Comparison of ENCODE assay signal across 20 cellular contexts in genomic region chr6:118875672-118876071, GRCh38.
A peak's percentile ranks its signal among the peaks of the same experiment; 100 is the strongest.
DNase-seq lines count a peak whose midpoint lies in the region; ATAC-seq and TF ChIP-seq lines count a peak whose summit lies in the region.
"Had no signal": no experiment of that assay in that cellular context is flagged by ENCODE, and none has a peak within 500 bp of the region (broad histone marks: within the 10 kb centered on the region; RNA-seq: fewer than 3 reads in every experiment).

No MANE protein-coding gene starts in this region.

- H3K27ac ChIP-seq in VCaP: peak overlapping the region; percentile 46
- H3K27ac ChIP-seq: left lung, psoas muscle had no signal

- no peak for ATAC-seq in stimulated activated effector memory CD8-positive, alpha-beta T cell treated with anti-CD3 and anti-CD28 coated beads, Interleukin-12 subunit alpha, Interleukin-12 subunit beta, amount 100 ng/mL, for 72 hours
- no peak for ATAC-seq in HG03442 (IDR thresholded peaks at IDR 0.05; ENCODE audit: unreplicated experiment)
- ATAC-seq: left lung, psoas muscle, T-cell had no signal

- DNase-seq in NCI-H1092 treated with DMSO at 0.1 percent for 48 hours (lab: John Stamatoyannopoulos, UW) (peak; percentile 58), NCI-H2196 (lab: John Stamatoyannopoulos, UW; ENCODE audit: unreplicated experiment) (peak; percentile 23), ecto neural progenitor cell (ENCODE audit: low spot score) (no peak)
- DNase-seq in stimulated activated effector memory CD8-positive, alpha-beta T cell treated with anti-CD3 and anti-CD28 coated beads, Interleukin-12 subunit alpha, Interleukin-12 subunit beta, amount 100 ng/mL, for 72 hours (ENCODE audit: low spot score in 2 of 2): no peak
- DNase-seq in stimulated activated CD4-positive, alpha-beta T cell treated with anti-CD3 and anti-CD28 coated beads, Interleukin-4, amount 100 ng/mL, for 1 hour: no peak
- DNase-seq: activated CD4-positive, alpha-beta T cell treated with anti-CD3 and anti-CD28 coated beads, Interleukin-2, amount 10 ng/mL, durations not matched to agents 7 days and 5 days; activated naive CD8-positive, alpha-beta T cell treated with anti-CD3 and anti-CD28 coated beads, Interleukin-2, amount 10 ng/mL, durations not matched to agents 7 days and 5 days; head of caudate nucleus; left lung; NCI-H1417 treated with DMSO at 0.1 percent for 48 hours; NCI-H524; psoas muscle; T-cell had no signal

- no peak overlapping the region for H3K27ac Mint-ChIP-seq in stimulated activated effector memory CD8-positive, alpha-beta T cell treated with anti-CD3 and anti-CD28 coated beads, Interleukin-12 subunit alpha, Interleukin-12 subunit beta, amount 100 ng/mL, for 72 hours
- H3K27ac Mint-ChIP-seq: activated CD4-positive, alpha-beta T cell treated with anti-CD3 and anti-CD28 coated beads, Interleukin-2, amount 10 ng/mL, durations not matched to agents 7 days and 5 days; activated naive CD8-positive, alpha-beta T cell treated with anti-CD3 and anti-CD28 coated beads, Interleukin-2, amount 10 ng/mL, durations not matched to agents 7 days and 5 days; activated T-helper 2 cell treated with anti-CD3 and anti-CD28 coated beads, Interferon-gamma antibody, Interleukin-2, Interleukin-4, amounts not matched to agents 10 μg/mL and 5 μg/mL and 100 μg/mL, durations not matched to agents 14 hours and 24 hours and 36 hours; B cell; brain; T-cell; type B pancreatic cell had no signal

- H3K9me3 Mint-ChIP-seq in stimulated activated effector memory CD8-positive, alpha-beta T cell treated with anti-CD3 and anti-CD28 coated beads, Interleukin-12 subunit alpha, Interleukin-12 subunit beta, amount 100 ng/mL, for 72 hours: no peaks in the 10 kb centered on the region
- H3K9me3 Mint-ChIP-seq: activated naive CD8-positive, alpha-beta T cell treated with anti-CD3 and anti-CD28 coated beads, Interleukin-2, amount 10 ng/mL, durations not matched to agents 7 days and 5 days; T-cell had no signal

- peaks cover 49% of the 10 kb centered on the region for H3K4me1 Mint-ChIP-seq in stimulated activated effector memory CD8-positive, alpha-beta T cell treated with anti-CD3 and anti-CD28 coated beads, Interleukin-12 subunit alpha, Interleukin-12 subunit beta, amount 100 ng/mL, for 72 hours
- H3K4me1 Mint-ChIP-seq: brain, neural crest cell had no signal

- no peak for TF ChIP-seq CTCF in VCaP (conservative IDR thresholded peaks at IDR 0.05)

- H3K4me3 Mint-ChIP-seq in stimulated activated effector memory CD8-positive, alpha-beta T cell treated with anti-CD3 and anti-CD28 coated beads, Interleukin-12 subunit alpha, Interleukin-12 subunit beta, amount 100 ng/mL, for 72 hours: no peak overlapping the region
- H3K4me3 Mint-ChIP-seq: activated CD4-positive, alpha-beta T cell treated with anti-CD3 and anti-CD28 coated beads, Interleukin-2, amount 10 ng/mL, durations not matched to agents 7 days and 5 days; activated naive CD8-positive, alpha-beta T cell treated with anti-CD3 and anti-CD28 coated beads, Interleukin-2, amount 10 ng/mL, durations not matched to agents 7 days and 5 days; B cell; brain; neural crest cell; T-cell; type B pancreatic cell had no signal

- H3K36me3 Mint-ChIP-seq in stimulated activated effector memory CD8-positive, alpha-beta T cell treated with anti-CD3 and anti-CD28 coated beads, Interleukin-12 subunit alpha, Interleukin-12 subunit beta, amount 100 ng/mL, for 72 hours: no peaks in the 10 kb centered on the region

Comparison
In these comparisons a context has a peak if more than half of its experiments do, and no peak if none do; other contexts are left out.
1. DNase-seq: peak in NCI-H1092 treated with DMSO at 0.1 percent for 48 hours (single experiment) and NCI-H2196 (single experiment); none in stimulated activated effector memory CD8-positive, alpha-beta T cell treated with anti-CD3 and anti-CD28 coated beads, Interleukin-12 subunit alpha, Interleukin-12 subunit beta, amount 100 ng/mL, for 72 hours (0 of 2), stimulated activated CD4-positive, alpha-beta T cell treated with anti-CD3 and anti-CD28 coated beads, Interleukin-4, amount 100 ng/mL, for 1 hour (single experiment) and ecto neural progenitor cell (single experiment).